Comparison of ENCODE assay signal across 8 cellular contexts in genomic region chr20:16801919-16802651, GRCh38. TPM values are rescaled to one million over a fixed set of nuclear protein-coding genes. Genes with fewer than 3 reads are reported as not detected.
A peak's percentile ranks its signal among the peaks of the same experiment; 100 is the strongest.
DNase-seq lines count a peak whose midpoint lies in the region; ATAC-seq and TF ChIP-seq lines count a peak whose summit lies in the region.

No MANE protein-coding gene starts in this region.

- H3K9me3 ChIP-seq in esophagus muscularis mucosa (no peaks in the 10 kb centered on the region), neural cell (ENCODE audit: low read length) (no peaks in the 10 kb centered on the region)

- peaks cover 36% of the 10 kb centered on the region for H3K27me3 Mint-ChIP-seq in activated CD8-positive, alpha-beta memory T cell treated with anti-CD3 and anti-CD28 coated beads, Interleukin-2, amount 10 ng/mL, durations not matched to agents 7 days and 5 days
- peaks cover 46% of the 10 kb centered on the region for H3K27me3 Mint-ChIP-seq in type B pancreatic cell

- TF ChIP-seq CTCF in esophagus muscularis mucosa (IDR thresholded peaks at IDR 0.05) = peak; percentile 77 to 90 (median 77)
- TF ChIP-seq CTCF in neural cell (IDR thresholded peaks at IDR 0.05; ENCODE audit: poor library complexity, severe bottlenecking) = peak; percentile 94
- TF ChIP-seq CTCF in type B pancreatic cell (conservative IDR thresholded peaks at IDR 0.05) = peak; percentile 94

- H3K9me3 Mint-ChIP-seq in activated CD8-positive, alpha-beta memory T cell treated with anti-CD3 and anti-CD28 coated beads, Interleukin-2, amount 10 ng/mL, durations not matched to agents 7 days and 5 days (ENCODE audit: low read depth) = no peaks in the 10 kb centered on the region
- H3K9me3 Mint-ChIP-seq in type B pancreatic cell = no peaks in the 10 kb centered on the region

- H3K4me1 Mint-ChIP-seq in activated CD8-positive, alpha-beta memory T cell treated with anti-CD3 and anti-CD28 coated beads, Interleukin-2, amount 10 ng/mL, durations not matched to agents 7 days and 5 days = no peaks in the 10 kb centered on the region
- peaks cover 5% of the 10 kb centered on the region for H3K4me1 Mint-ChIP-seq in type B pancreatic cell (ENCODE audit: unreplicated experiment)

- H3K27ac ChIP-seq in esophagus muscularis mucosa (replicated peaks in 1 of 4) (no peak overlapping the region), neural cell (ENCODE audit: low read length) (no peak overlapping the region)

- TF ChIP-seq RAD21 in neural cell (conservative IDR thresholded peaks at IDR 0.05) = peak; percentile 97

- 42% methylated on average over 15 of the region's 15 CpGs for WGBS in esophagus muscularis mucosa

- H3K27ac Mint-ChIP-seq in activated CD8-positive, alpha-beta memory T cell treated with anti-CD3 and anti-CD28 coated beads, Interleukin-2, amount 10 ng/mL, durations not matched to agents 7 days and 5 days = no peak overlapping the region
- H3K27ac Mint-ChIP-seq in type B pancreatic cell = no peak overlapping the region

- H3K4me3 ChIP-seq in esophagus muscularis mucosa = peak overlapping the region in 1 of 4 donors; percentile 6
- no peak overlapping the region for H3K4me3 ChIP-seq in neural cell (ENCODE audit: low read length)

- H3K79me2 ChIP-seq in neural cell (replicated peaks; ENCODE audit: insufficient read depth, low read length) = no peaks in the 10 kb centered on the region

- H3F3A ChIP-seq in neural cell (ENCODE audit: insufficient read depth, low read length, poor library complexity, severe bottlenecking) = no peaks in the 10 kb centered on the region

- TF ChIP-seq EP300 in esophagus muscularis mucosa (IDR thresholded peaks at IDR 0.05) (no peak), neural cell (conservative IDR thresholded peaks at IDR 0.05; ENCODE audit: poor library complexity, severe bottlenecking) (no peak)

- H3K36me3 ChIP-seq in esophagus muscularis mucosa = no peaks in the 10 kb centered on the region
- no peaks in the 10 kb centered on the region for H3K36me3 ChIP-seq in neural cell (ENCODE audit: insufficient read depth, low read length)

- no peaks in the 10 kb centered on the region for H3K4me1 ChIP-seq in esophagus muscularis mucosa

- no peaks in the 10 kb centered on the region for H4K20me1 ChIP-seq in neural cell (ENCODE audit: insufficient read depth)

- ATAC-seq in GM18511 (IDR thresholded peaks at IDR 0.05; ENCODE audit: unreplicated experiment) = peak; percentile 80
- peak; percentile 84 for ATAC-seq in HG03460 (IDR thresholded peaks at IDR 0.05; ENCODE audit: unreplicated experiment)
- ATAC-seq in activated CD8-positive, alpha-beta memory T cell treated with anti-CD3 and anti-CD28 coated beads, Interleukin-2, amount 10 ng/mL, durations not matched to agents 7 days and 5 days = no peak

- H3K9me2 ChIP-seq in neural cell (ENCODE audit: insufficient read depth, low read length) = no peaks in the 10 kb centered on the region

- H3K36me3 Mint-ChIP-seq in activated CD8-positive, alpha-beta memory T cell treated with anti-CD3 and anti-CD28 coated beads, Interleukin-2, amount 10 ng/mL, durations not matched to agents 7 days and 5 days = no peaks in the 10 kb centered on the region
- no peaks in the 10 kb centered on the region for H3K36me3 Mint-ChIP-seq in type B pancreatic cell

- no peak overlapping the region for H2AFZ ChIP-seq in neural cell (ENCODE audit: low read depth, low read length)

- CTCF ChIA-PET in activated CD8-positive, alpha-beta memory T cell treated with anti-CD3 and anti-CD28 coated beads, Interleukin-2, amount 10 ng/mL, durations not matched to agents 7 days and 5 days (lab: Charles Lee) = interaction anchor here (0.7 to 2.2 kb wide), 10 partner anchors 8 to 629 kb away, joined by 3 to 25 read pairs (median 4); no protein-coding TSS in a partner anchor

- H3K4me2 ChIP-seq in neural cell (ENCODE audit: low read length) = no peak overlapping the region

- DNase-seq in AG08396 (ENCODE audit: low spot score) (peak; percentile 29), NCI-H82 (lab: John Stamatoyannopoulos, UW) (peak; percentile 86), esophagus muscularis mucosa (ENCODE audit: extremely low spot score) (no peak), type B pancreatic cell (ENCODE audit: extremely low spot score, unreplicated experiment) (peak; percentile 77)
- DNase-seq in activated CD8-positive, alpha-beta memory T cell treated with anti-CD3 and anti-CD28 coated beads, Interleukin-2, amount 10 ng/mL, durations not matched to agents 7 days and 5 days = peak; percentile 71

- no peak overlapping the region for H3K4me3 Mint-ChIP-seq in activated CD8-positive, alpha-beta memory T cell treated with anti-CD3 and anti-CD28 coated beads, Interleukin-2, amount 10 ng/mL, durations not matched to agents 7 days and 5 days
- no peak overlapping the region for H3K4me3 Mint-ChIP-seq in type B pancreatic cell

- no peak overlapping the region for H3K9ac ChIP-seq in neural cell (ENCODE audit: low read length)

- H3K27me3 ChIP-seq in esophagus muscularis mucosa = peaks cover 0 to 51% (median 2%) of the 10 kb centered on the region in 4 donors
- H3K27me3 ChIP-seq in neural cell (ENCODE audit: insufficient read depth, low read depth, low read length) = no peaks in the 10 kb centered on the region

- intact Hi-C loops in esophagus muscularis mucosa (cut with DNase I) = loop anchor here (2.0 kb wide), 1 partner anchor 629 kb away; no protein-coding TSS in a partner anchor

- TF ChIP-seq POLR2A in esophagus muscularis mucosa (IDR thresholded peaks at IDR 0.05; ENCODE audit: low read depth) = no peak

TF ChIP-seq in neural cell, 6 proteins besides CTCF, POLR2A, EP300 and RAD21:
- TF ChIP-seq REST (IDR thresholded peaks at IDR 0.05; ENCODE audit: borderline replicate concordance) (no peak), EZH2 (IDR thresholded peaks at IDR 0.05; ENCODE audit: borderline replicate concordance, insufficient read depth, low read length, poor library complexity, severe bottlenecking) (no peak), SMC3 (conservative IDR thresholded peaks at IDR 0.05; ENCODE audit: poor library complexity) (peak; percentile 96), MXI1 (conservative IDR thresholded peaks at IDR 0.05; ENCODE audit: poor library complexity, severe bottlenecking) (no peak), TAF1 (IDR thresholded peaks at IDR 0.05; ENCODE audit: low read depth) (no peak)

RNA-seq across cellular contexts. Expression of gene OTOR, which starts 53.9 kb away (rescaled TPM):
- not detected for total RNA-seq in activated CD8-positive, alpha-beta memory T cell treated with anti-CD3 and anti-CD28 coated beads, Interleukin-2, amount 10 ng/mL, durations not matched to agents 7 days and 5 days
- not detected for total RNA-seq in esophagus muscularis mucosa
- not detected in 2 replicates for polyA plus RNA-seq in neural cell
- not detected in 2 replicates for polyA minus RNA-seq in neural cell
- total RNA-seq in type B pancreatic cell (ENCODE audit: low replicate concordance) = not detected in 2 replicates
